In the genomic region with DNA sequence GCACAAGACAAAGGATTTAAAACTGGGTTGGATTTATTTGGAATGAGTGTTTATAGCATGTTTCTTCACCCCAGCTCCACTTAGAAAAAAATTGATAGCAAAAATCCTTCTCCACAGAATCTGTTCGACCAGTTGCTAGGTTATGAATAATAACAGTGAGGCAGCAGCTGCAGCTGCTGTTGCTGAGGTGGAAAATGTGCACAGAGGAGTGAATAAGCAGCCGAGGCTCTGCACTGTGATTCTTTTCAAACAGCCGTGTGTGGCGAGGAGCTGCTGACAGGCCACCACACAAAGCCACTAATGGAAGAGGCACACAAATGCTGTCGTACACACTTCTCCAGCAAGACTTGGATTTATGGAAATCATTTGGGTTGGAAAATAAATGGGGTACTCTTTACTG, we compare ENCODE assay signal across 8 cellular contexts. TPM values are rescaled to one million over a fixed set of nuclear protein-coding genes. Genes with fewer than 3 reads are reported as not detected.
A peak's percentile ranks its signal among the peaks of the same experiment; 100 is the strongest.
DNase-seq lines count a peak whose midpoint lies in the region; ATAC-seq and TF ChIP-seq lines count a peak whose summit lies in the region.

No MANE protein-coding gene starts in this region.

- no peak overlapping the region for H3K4me2 ChIP-seq in Karpas-422 (ENCODE audit: low read depth, low read length, poor library complexity, severe bottlenecking)
- H3K4me2 ChIP-seq in SK-N-SH, result no peak overlapping the region
- H3K4me2 ChIP-seq in skeletal muscle satellite cell (ENCODE audit: low read length), result no peak overlapping the region

- H3K27ac ChIP-seq in Karpas-422 (ENCODE audit: low read length) (no peak overlapping the region), SK-N-SH (ENCODE audit: low read depth in 2 of 2, low read length in 1 of 2) (peak overlapping the region; percentile 47 to 67), cardiac muscle cell (peak overlapping the region; percentile 17)

- no peaks in the 10 kb centered on the region for H3K79me2 ChIP-seq in Karpas-422 (ENCODE audit: low read length)
- H3K79me2 ChIP-seq in SK-N-SH (ENCODE audit: insufficient read depth), result peaks cover 5% of the 10 kb centered on the region; the same call in 1 of the 2 replicates

- H3K9me3 ChIP-seq in Karpas-422 (ENCODE audit: low read length) (no peaks in the 10 kb centered on the region), SK-N-SH (no peaks in the 10 kb centered on the region), cardiac muscle cell (ENCODE audit: low read depth) (no peaks in the 10 kb centered on the region), skeletal muscle satellite cell (replicated peaks; ENCODE audit: low read length) (no peaks in the 10 kb centered on the region)

- ATAC-seq in GM21717 (IDR thresholded peaks at IDR 0.05; ENCODE audit: unreplicated experiment) (no peak), GM18511 (IDR thresholded peaks at IDR 0.05; ENCODE audit: unreplicated experiment) (no peak)

- peaks cover 24% of the 10 kb centered on the region for H3F3A ChIP-seq in SK-N-SH (replicated peaks; ENCODE audit: insufficient read depth)

- H4K20me1 ChIP-seq in Karpas-422 (ENCODE audit: insufficient read depth, low read depth, low read length) (peaks cover 9% of the 10 kb centered on the region; the same call in 1 of the 2 replicates), SK-N-SH (ENCODE audit: insufficient read depth) (peaks cover 11% of the 10 kb centered on the region; the same call in 1 of the 2 replicates)

- H3K36me3 ChIP-seq in Karpas-422 (ENCODE audit: insufficient read depth, low read length) (0 out of 2 replicates have a peak, but pooled peaks cover 4% of the 10 kb centered on the region), SK-N-SH (replicated peaks in 1 of 2; ENCODE audit: control insufficient read depth in 1 of 2, insufficient read depth in 2 of 2, low read length in 1 of 2) (peaks cover 17 to 20% of the 10 kb centered on the region in 2 experiments), cardiac muscle cell (no peaks in the 10 kb centered on the region), skeletal muscle satellite cell (ENCODE audit: insufficient read depth, low read length) (peaks cover 18% of the 10 kb centered on the region)

- H3K27me3 ChIP-seq in Karpas-422 (ENCODE audit: low read length) (no peaks in the 10 kb centered on the region), SK-N-SH (ENCODE audit: insufficient read depth) (no peaks in the 10 kb centered on the region), cardiac muscle cell (no peaks in the 10 kb centered on the region), skeletal muscle satellite cell (ENCODE audit: control insufficient read depth, insufficient read depth, low read length) (no peaks in the 10 kb centered on the region)

- peak; percentile 60 for DNase-seq in Karpas-422
- DNase-seq in SK-N-SH, result peak; percentile 30
- peak; percentile 30 to 74 for DNase-seq in cardiac muscle cell (ENCODE audit: low read depth in 1 of 2, low spot score in 1 of 2)
- no peak for DNase-seq in NCI-H187 treated with DMSO at 0.1 percent for 48 hours (lab: John Stamatoyannopoulos, UW)
- no peak for DNase-seq in SIG-M5 treated with dmso at 0.1 percent for 504 hours (lab: John Stamatoyannopoulos, UW; ENCODE audit: unreplicated experiment)

- peaks cover 30% of the 10 kb centered on the region for H3K4me1 ChIP-seq in Karpas-422 (ENCODE audit: low read length)
- peaks cover 5 to 14% of the 10 kb centered on the region in 2 experiments; a peak in 2 of 4 replicates for H3K4me1 ChIP-seq in SK-N-SH (ENCODE audit: control insufficient read depth in 1 of 2, insufficient read depth in 2 of 2, low read depth in 1 of 2, low read length in 1 of 2)
- H3K4me1 ChIP-seq in cardiac muscle cell (ENCODE audit: low read depth), result no peaks in the 10 kb centered on the region
- H3K4me1 ChIP-seq in skeletal muscle satellite cell (ENCODE audit: control insufficient read depth, insufficient read depth, low read length), result no peaks in the 10 kb centered on the region

- H3K9me2 ChIP-seq in Karpas-422 (replicated peaks; ENCODE audit: insufficient read depth, low read length), result no peaks in the 10 kb centered on the region
- no peaks in the 10 kb centered on the region for H3K9me2 ChIP-seq in SK-N-SH

- POLR2A ChIA-PET in SK-N-SH (lab: Yijun Ruan, JAX), result interaction anchor here (2.1 kb wide), 1 partner anchor 13 kb away, joined by 11 read pairs; a partner anchor contains a TSS

- H3K9ac ChIP-seq in Karpas-422 (ENCODE audit: low read length) (no peak overlapping the region; the same call in 1 of the 2 replicates), SK-N-SH (peak overlapping the region; percentile 20; the same call in 1 of the 2 replicates), skeletal muscle satellite cell (ENCODE audit: low read depth, low read length) (peak overlapping the region; percentile 16)

- CTCF ChIA-PET in SK-N-SH (lab: Yijun Ruan, JAX), result interaction anchor here (1.0 to 2.9 kb wide), 2 partner anchors 10 to 279 kb away, joined by 4 to 8 read pairs; no protein-coding TSS in a partner anchor

- no peak overlapping the region for H3K4me3 ChIP-seq in Karpas-422 (ENCODE audit: low read length)
- H3K4me3 ChIP-seq in SK-N-SH (ENCODE audit: low read depth in 2 of 2, low read length in 1 of 2), result no peak overlapping the region
- H3K4me3 ChIP-seq in cardiac muscle cell, result no peak overlapping the region
- no peak overlapping the region for H3K4me3 ChIP-seq in skeletal muscle satellite cell (ENCODE audit: low read length)

- no peak for TF ChIP-seq RAD21 in SK-N-SH (IDR thresholded peaks at IDR 0.05; ENCODE audit: low read length)

- no peak overlapping the region for H2AFZ ChIP-seq in Karpas-422 (ENCODE audit: low read length)
- H2AFZ ChIP-seq in SK-N-SH (ENCODE audit: low read depth), result no peak overlapping the region

- no peak for TF ChIP-seq EP300 in SK-N-SH (IDR thresholded peaks at IDR 0.05; ENCODE audit: borderline replicate concordance in 1 of 2, low read depth in 1 of 2, low read length in 1 of 2)

- WGBS in SK-N-SH (ENCODE audit: low lambda C conversion rate), result 60% methylated on average over 5 of the region's 5 CpGs

- TF ChIP-seq CTCF in SK-N-SH (IDR thresholded peaks at IDR 0.05) (no peak), cardiac muscle cell (IDR thresholded peaks at IDR 0.05; ENCODE audit: low read depth, low read length) (no peak)

TF ChIP-seq in SK-N-SH, 30 proteins besides CTCF, POLR2A, EP300 and RAD21:
- TF ChIP-seq, protein P1, sequence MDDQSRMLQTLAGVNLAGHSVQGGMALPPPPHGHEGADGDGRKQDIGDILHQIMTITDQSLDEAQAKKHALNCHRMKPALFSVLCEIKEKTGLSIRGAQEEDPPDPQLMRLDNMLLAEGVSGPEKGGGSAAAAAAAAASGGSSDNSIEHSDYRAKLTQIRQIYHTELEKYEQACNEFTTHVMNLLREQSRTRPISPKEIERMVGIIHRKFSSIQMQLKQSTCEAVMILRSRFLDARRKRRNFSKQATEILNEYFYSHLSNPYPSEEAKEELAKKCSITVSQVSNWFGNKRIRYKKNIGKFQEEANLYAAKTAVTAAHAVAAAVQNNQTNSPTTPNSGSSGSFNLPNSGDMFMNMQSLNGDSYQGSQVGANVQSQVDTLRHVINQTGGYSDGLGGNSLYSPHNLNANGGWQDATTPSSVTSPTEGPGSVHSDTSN (IDR thresholded peaks at IDR 0.05), result no peak
- TF ChIP-seq GABPA (IDR thresholded peaks at IDR 0.05; ENCODE audit: low read depth) (no peak), TEAD4 (IDR thresholded peaks at IDR 0.05; ENCODE audit: borderline replicate concordance, insufficient read depth) (no peak), MXI1 (IDR thresholded peaks at IDR 0.05; ENCODE audit: low read depth, low read length) (peak; percentile 46), MEF2A (IDR thresholded peaks at IDR 0.05; ENCODE audit: borderline replicate concordance, low read depth) (no peak), SIN3A (IDR thresholded peaks at IDR 0.05; ENCODE audit: borderline replicate concordance, low read depth, low read length) (no peak)

RNA-seq across cellular contexts. Expression of a gene that starts 6.4 kb away (rescaled TPM):
- total RNA-seq in Karpas-422 (2014; rRNA removed; shearing (Covaris generic); ENCODE audit: low replicate concordance), result 0.14 and 0.48 TPM in 2 replicates
- polyA plus RNA-seq in SK-N-SH (2012; rRNA removed) (1.2 and 2.7 TPM in 2 replicates), cardiac muscle cell (0.52 and 1.2 TPM in 2 replicates)
- 1.2 and 1.6 TPM in 2 replicates for polyA plus RNA-seq in SK-N-SH (2012; cell fraction: cytosol; rRNA removed)
- polyA plus RNA-seq in SK-N-SH (2012; cell fraction: nucleus; rRNA removed), result 1.9 and 2.0 TPM in 2 replicates
- total RNA-seq in cardiac muscle cell, result 1.9 and 2.0 TPM in 2 replicates
- 3.3 and 4.4 TPM in 2 replicates for total RNA-seq in skeletal muscle satellite cell (2012; rRNA removed)

RNA-seq across cellular contexts. Expression of a gene that starts 12.8 kb away (rescaled TPM):
- 695 and 1,354 TPM in 2 replicates for total RNA-seq in Karpas-422 (2014; rRNA removed; shearing (Covaris generic); ENCODE audit: low replicate concordance)
- polyA plus RNA-seq in SK-N-SH (2012; rRNA removed), result 1,261 and 1,610 TPM in 2 replicates
- polyA plus RNA-seq in SK-N-SH (2012; cell fraction: cytosol; rRNA removed), result 2,029 and 2,591 TPM in 2 replicates
- polyA plus RNA-seq in SK-N-SH (2012; cell fraction: nucleus; rRNA removed), result 305 and 380 TPM in 2 replicates
- 367 and 371 TPM in 2 replicates for total RNA-seq in cardiac muscle cell
- 410 and 463 TPM in 2 replicates for polyA plus RNA-seq in cardiac muscle cell
- 718 and 842 TPM in 2 replicates for total RNA-seq in skeletal muscle satellite cell (2012; rRNA removed)

Comparison
In these comparisons a context has a peak if more than half of its experiments do, and no peak if none do; other contexts are left out.
1. DNase-seq: peak in Karpas-422 (single experiment), SK-N-SH (single experiment) and cardiac muscle cell (2 of 2); none in NCI-H187 treated with DMSO at 0.1 percent for 48 hours (single experiment) and SIG-M5 treated with dmso at 0.1 percent for 504 hours (single experiment).